In genomic region chr16:11202260-11203091, GRCh38 we compare ENCODE assay signal across 9 cellular contexts. TPM values are rescaled to one million over a fixed set of nuclear protein-coding genes. Genes with fewer than 3 reads are reported as not detected.
DNase-seq lines count a peak whose midpoint lies in the region; ATAC-seq, FAIRE-seq and TF ChIP-seq lines count a peak whose summit lies in the region.
"Had no signal": no experiment of that assay in that cellular context is flagged by ENCODE, and none has a peak within 500 bp of the region (broad histone marks: within the 10 kb centered on the region; RNA-seq: fewer than 3 reads in every experiment).

No MANE protein-coding gene starts in this region.

- POLR2A ChIA-PET in activated B cell treated with CpG ODN at 0.5 μM for 24 hours (lab: Charles Lee): interaction anchor here (0.8 to 4.8 kb wide), 13 partner anchors 10 to 237 kb away, joined by 3 to 36 read pairs (median 3); partner anchors contain the start of gene SOCS1

- no peaks in the 10 kb centered on the region for H3K36me3 ChIP-seq in neural progenitor cell
- no peaks in the 10 kb centered on the region for H3K36me3 ChIP-seq in kidney (ENCODE audit: control insufficient read depth in 1 of 2, insufficient read depth in 2 of 2, low read length in 2 of 2)

- intact Hi-C loops in activated B cell treated with CpG ODN at 0.5 μM for 24 hours (cut with micrococcal nuclease): loop anchor here (1.0 to 2.0 kb wide), 3 partner anchors 19 to 53 kb away; no protein-coding TSS in a partner anchor
- intact Hi-C loops in head of caudate nucleus (cut with DNase I): no loop called here
- intact Hi-C loops in kidney (cut with DNase I): no loop called here

- H3K9ac ChIP-seq in neural progenitor cell: no peak overlapping the region
- no peak overlapping the region for H3K9ac ChIP-seq in kidney (ENCODE audit: low read length in 2 of 2)

- no peaks in the 10 kb centered on the region for H3K79me2 ChIP-seq in neural progenitor cell (ENCODE audit: low read depth)

- peak; percentile 68 for ATAC-seq in activated B cell treated with CpG ODN at 0.5 μM for 24 hours (ENCODE audit: low read depth)

- H3K4me3 ChIP-seq in neural progenitor cell (no peak overlapping the region), kidney (ENCODE audit: low read length in 2 of 2) (no peak overlapping the region)

- H4K20me1 ChIP-seq in neural progenitor cell (ENCODE audit: low read depth): no peaks in the 10 kb centered on the region

- H3K9me3 ChIP-seq in neural progenitor cell (ENCODE audit: low read depth) (no peaks in the 10 kb centered on the region), kidney (ENCODE audit: control insufficient read depth in 1 of 2, low read length in 2 of 2) (peaks cover 0 to 2% of the 10 kb centered on the region in 2 donors)

- H2AFZ ChIP-seq in neural progenitor cell (replicated peaks): peak overlapping the region; percentile 51

- DNase-seq in NCI-H2171 treated with DMSO at 0.1 percent for 48 hours (lab: John Stamatoyannopoulos, UW): peak; percentile 54
- no peak for DNase-seq in NCI-H2171 (lab: John Stamatoyannopoulos, UW)
- DNase-seq in HFFc6: peak; percentile 80
- no peak for DNase-seq in activated B cell treated with CpG ODN at 0.5 μM for 24 hours
- DNase-seq in neural progenitor cell (ENCODE audit: low spot score): peak; percentile 23
- DNase-seq in activated CD4-positive, CD25-positive, alpha-beta regulatory T cell treated with anti-CD3 and anti-CD28 coated beads, Interleukin-2, amount 50 U/mL, for 72 hours: no peak
- DNase-seq in head of caudate nucleus: no peak
- no peak for DNase-seq in kidney
- DNase-seq: cerebellar nuclear complex had no signal

- H3K27me3 Mint-ChIP-seq in HFFc6 (ENCODE audit: insufficient read depth): peaks cover 10% of the 10 kb centered on the region; the same call in 1 of the 2 replicates
- peaks cover 7% of the 10 kb centered on the region for H3K27me3 Mint-ChIP-seq in activated B cell treated with CpG ODN at 0.5 μM for 24 hours
- peaks cover 15% of the 10 kb centered on the region for H3K27me3 Mint-ChIP-seq in neural progenitor cell (ENCODE audit: insufficient read depth, low read depth)

- peaks cover 4% of the 10 kb centered on the region for H3K9me3 Mint-ChIP-seq in HFFc6
- H3K9me3 Mint-ChIP-seq in activated B cell treated with CpG ODN at 0.5 μM for 24 hours: peaks cover 2% of the 10 kb centered on the region
- no peaks in the 10 kb centered on the region for H3K9me3 Mint-ChIP-seq in neural progenitor cell

- H3K4me1 ChIP-seq in neural progenitor cell (peaks cover 26% of the 10 kb centered on the region), kidney (ENCODE audit: control insufficient read depth in 1 of 2, insufficient read depth in 1 of 2, low read depth in 1 of 2, low read length in 2 of 2) (peaks cover 0 to 3% of the 10 kb centered on the region in 2 donors)

- H3F3A ChIP-seq in neural progenitor cell (ENCODE audit: low read depth): no peaks in the 10 kb centered on the region

- H3K27ac Mint-ChIP-seq in HFFc6 (peak overlapping the region; percentile 97), activated B cell treated with CpG ODN at 0.5 μM for 24 hours (peak overlapping the region; percentile 80), neural progenitor cell (no peak overlapping the region)

- H3K27ac ChIP-seq in neural progenitor cell: no peak overlapping the region
- no peak overlapping the region for H3K27ac ChIP-seq in kidney (ENCODE audit: low read depth in 2 of 2, low read length in 2 of 2)

- H3K4me2 ChIP-seq in neural progenitor cell: peak overlapping the region; percentile 65

- H3K27me3 ChIP-seq in neural progenitor cell: no peaks in the 10 kb centered on the region

- H3K36me3 Mint-ChIP-seq in HFFc6 (ENCODE audit: low read depth): no peaks in the 10 kb centered on the region
- H3K36me3 Mint-ChIP-seq in activated B cell treated with CpG ODN at 0.5 μM for 24 hours (ENCODE audit: low read depth): no peaks in the 10 kb centered on the region
- no peaks in the 10 kb centered on the region for H3K36me3 Mint-ChIP-seq in neural progenitor cell

- no peak for FAIRE-seq in kidney (lab: Jason Lieb, UNC)

- TF ChIP-seq CTCF in HFFc6 (IDR thresholded peaks at IDR 0.05) (no peak), activated B cell treated with CpG ODN at 0.5 μM for 24 hours (IDR thresholded peaks at IDR 0.05) (no peak), neural progenitor cell (IDR thresholded peaks at IDR 0.05) (no peak), kidney (IDR thresholded peaks at IDR 0.05; ENCODE audit: borderline replicate concordance, extremely low read depth, insufficient read depth) (no peak)

- H3K4me3 Mint-ChIP-seq in HFFc6: peak overlapping the region; percentile 77
- H3K4me3 Mint-ChIP-seq in activated B cell treated with CpG ODN at 0.5 μM for 24 hours: peak overlapping the region; percentile 60
- H3K4me3 Mint-ChIP-seq in neural progenitor cell: no peak overlapping the region

- H3K4me1 Mint-ChIP-seq in HFFc6 (ENCODE audit: low read depth): peaks cover 42% of the 10 kb centered on the region
- H3K4me1 Mint-ChIP-seq in activated B cell treated with CpG ODN at 0.5 μM for 24 hours: peaks cover 60% of the 10 kb centered on the region
- H3K4me1 Mint-ChIP-seq in neural progenitor cell: peaks cover 24% of the 10 kb centered on the region

- CTCF ChIA-PET in activated B cell treated with CpG ODN at 0.5 μM for 24 hours (lab: Charles Lee): interaction anchor here (1.1 to 1.7 kb wide), 3 partner anchors 22 to 222 kb away, joined by 3 to 7 read pairs (median 4); partner anchors contain the start of gene SOCS1

RNA-seq across cellular contexts. Expression of gene SOCS1, which starts 53.5 kb away (rescaled TPM):
- total RNA-seq in HFFc6 (2021; fragmentation: NEBNext Ultra II Directional; extraction: Animal tissue kit (Norgen Biotek cat#: 25700)): 1 to 10 TPM; 3.8 to 6.7 (median 5.9) TPM
- total RNA-seq in activated B cell treated with CpG ODN at 0.5 μM for 24 hours (68.6 and 76.2 TPM in 2 replicates), neural progenitor cell (ENCODE audit: low replicate concordance) (1.6 and 7.3 TPM in 2 replicates), kidney (21.8 TPM)
- 10.4 TPM for polyA plus RNA-seq in kidney (ENCODE audit: insufficient read depth, low read depth, low replicate concordance)

Comparison
In these comparisons a context has a peak if more than half of its experiments do, and no peak if none do; other contexts are left out.
1. DNase-seq: peak in NCI-H2171 treated with DMSO at 0.1 percent for 48 hours (single experiment), HFFc6 (single experiment) and neural progenitor cell (single experiment); none in NCI-H2171 (single experiment), activated B cell treated with CpG ODN at 0.5 μM for 24 hours (single experiment), activated CD4-positive, CD25-positive, alpha-beta regulatory T cell treated with anti-CD3 and anti-CD28 coated beads, Interleukin-2, amount 50 U/mL, for 72 hours (single experiment), head of caudate nucleus (0 of 42) and kidney (single experiment).